Comparison of ENCODE assay signal across 2 cellular contexts in the genomic region with DNA sequence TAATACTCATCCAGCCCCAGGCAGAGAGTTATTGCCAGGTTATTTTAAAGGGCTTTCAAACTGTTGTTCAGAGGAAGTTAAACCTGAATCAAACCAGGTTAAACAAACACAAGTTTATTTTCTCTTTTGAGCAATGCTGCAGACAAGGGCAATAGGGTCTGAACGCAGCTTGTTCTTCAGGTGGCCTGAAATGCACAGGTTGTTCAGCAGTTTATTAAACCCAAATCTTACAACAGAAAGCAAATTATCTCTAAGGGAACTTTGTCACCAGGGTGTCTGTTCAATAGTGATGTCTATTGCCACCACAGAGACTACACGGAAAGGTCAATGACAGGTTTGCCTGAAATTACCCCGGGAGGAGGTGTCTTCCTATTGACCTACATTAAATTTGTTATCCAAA.
TF ChIP-seq lines count a peak whose summit lies in the region.

No MANE protein-coding gene starts in this region.

TF ChIP-seq in liver, 16 proteins besides CTCF, POLR2A, EP300 and RAD21 (continued from another document):
- TF ChIP-seq SP1 (IDR thresholded peaks at IDR 0.05), result peak; percentile 40
- TF ChIP-seq RXRA (IDR thresholded peaks at IDR 0.05), result peak; percentile 83 to 84
- no peak for TF ChIP-seq YY1 (IDR thresholded peaks at IDR 0.05)
- TF ChIP-seq TAF1 (conservative IDR thresholded peaks at IDR 0.05), result no peak
- peak in 1 of 2 donors; percentile 35 for TF ChIP-seq JUND (IDR thresholded peaks at IDR 0.05)
- TF ChIP-seq HNF4A (conservative IDR thresholded peaks at IDR 0.05), result peak; percentile 59
TF ChIP-seq in liver: peak in this region for 5.

TF ChIP-seq in HepG2, 621 proteins besides CTCF, POLR2A, EP300 and RAD21 (continued from another document):
- TF ChIP-seq NFYB (CRISPR knock-in tag; IDR thresholded peaks at IDR 0.05) (no peak), JUNB (CRISPR knock-in tag; IDR thresholded peaks at IDR 0.05; ENCODE audit: borderline replicate concordance) (no peak), ZNF230 (CRISPR knock-in tag; IDR thresholded peaks at IDR 0.05) (no peak), ZNF33B (CRISPR knock-in tag; IDR thresholded peaks at IDR 0.05) (no peak), NR2F2 (IDR thresholded peaks at IDR 0.05; ENCODE audit: borderline replicate concordance, low read depth) (no peak), NFYC (CRISPR knock-in tag; IDR thresholded peaks at IDR 0.05) (no peak), CCAR2 (optimal IDR thresholded peaks at IDR 0.05; ENCODE audit: low read depth, low read length) (no peak), HNF4G (IDR thresholded peaks at IDR 0.05; ENCODE audit: borderline replicate concordance, low read depth, low read length) (no peak), HNF4G (CRISPR knock-in tag; IDR thresholded peaks at IDR 0.05; ENCODE audit: borderline replicate concordance, low read depth) (no peak), GABPB1 (CRISPR knock-in tag; IDR thresholded peaks at IDR 0.05) (no peak), DNMT1 (CRISPR knock-in tag; IDR thresholded peaks at IDR 0.05) (no peak)
- TF ChIP-seq, protein P1, sequence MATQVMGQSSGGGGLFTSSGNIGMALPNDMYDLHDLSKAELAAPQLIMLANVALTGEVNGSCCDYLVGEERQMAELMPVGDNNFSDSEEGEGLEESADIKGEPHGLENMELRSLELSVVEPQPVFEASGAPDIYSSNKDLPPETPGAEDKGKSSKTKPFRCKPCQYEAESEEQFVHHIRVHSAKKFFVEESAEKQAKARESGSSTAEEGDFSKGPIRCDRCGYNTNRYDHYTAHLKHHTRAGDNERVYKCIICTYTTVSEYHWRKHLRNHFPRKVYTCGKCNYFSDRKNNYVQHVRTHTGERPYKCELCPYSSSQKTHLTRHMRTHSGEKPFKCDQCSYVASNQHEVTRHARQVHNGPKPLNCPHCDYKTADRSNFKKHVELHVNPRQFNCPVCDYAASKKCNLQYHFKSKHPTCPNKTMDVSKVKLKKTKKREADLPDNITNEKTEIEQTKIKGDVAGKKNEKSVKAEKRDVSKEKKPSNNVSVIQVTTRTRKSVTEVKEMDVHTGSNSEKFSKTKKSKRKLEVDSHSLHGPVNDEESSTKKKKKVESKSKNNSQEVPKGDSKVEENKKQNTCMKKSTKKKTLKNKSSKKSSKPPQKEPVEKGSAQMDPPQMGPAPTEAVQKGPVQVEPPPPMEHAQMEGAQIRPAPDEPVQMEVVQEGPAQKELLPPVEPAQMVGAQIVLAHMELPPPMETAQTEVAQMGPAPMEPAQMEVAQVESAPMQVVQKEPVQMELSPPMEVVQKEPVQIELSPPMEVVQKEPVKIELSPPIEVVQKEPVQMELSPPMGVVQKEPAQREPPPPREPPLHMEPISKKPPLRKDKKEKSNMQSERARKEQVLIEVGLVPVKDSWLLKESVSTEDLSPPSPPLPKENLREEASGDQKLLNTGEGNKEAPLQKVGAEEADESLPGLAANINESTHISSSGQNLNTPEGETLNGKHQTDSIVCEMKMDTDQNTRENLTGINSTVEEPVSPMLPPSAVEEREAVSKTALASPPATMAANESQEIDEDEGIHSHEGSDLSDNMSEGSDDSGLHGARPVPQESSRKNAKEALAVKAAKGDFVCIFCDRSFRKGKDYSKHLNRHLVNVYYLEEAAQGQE (IDR thresholded peaks at IDR 0.05; ENCODE audit: borderline replicate concordance in 1 of 2, low read depth in 1 of 2, low read length in 2 of 2), result no peak
